ENCODE assay signal across 1 cellular context in genomic region chr1:113836534-113836933, GRCh38.
A peak's percentile ranks its signal among the peaks of the same experiment; 100 is the strongest.
TF ChIP-seq lines count a peak whose summit lies in the region.

No MANE protein-coding gene starts in this region.

TF ChIP-seq in K562, 482 proteins besides CTCF, POLR2A, EP300 and RAD21:
- TF ChIP-seq RBM25 (IDR thresholded peaks at IDR 0.05; ENCODE audit: low read depth, low read length, severe bottlenecking) (peak; percentile 24), ZBTB9 (CRISPR knock-in tag; IDR thresholded peaks at IDR 0.05) (no peak), ZNF121 (CRISPR knock-in tag; conservative IDR thresholded peaks at IDR 0.05) (peak; percentile 92), NCOA2 (IDR thresholded peaks at IDR 0.05; ENCODE audit: partially characterized antibody in 2 of 2) (no peak)
